ENCODE assay signal across 16 cellular contexts in genomic region chr1:16018749-16019515, GRCh38. TPM values are rescaled to one million over a fixed set of nuclear protein-coding genes. Genes with fewer than 3 reads are reported as not detected.
DNase-seq lines count a peak whose midpoint lies in the region; ATAC-seq and TF ChIP-seq lines count a peak whose summit lies in the region.
"Had no signal": no experiment of that assay in that cellular context is flagged by ENCODE, and none has a peak within 500 bp of the region (broad histone marks: within the 10 kb centered on the region; RNA-seq: fewer than 3 reads in every experiment).

No MANE protein-coding gene starts in this region.

- no peaks in the 10 kb centered on the region for H3K27me3 Mint-ChIP-seq in natural killer cell (ENCODE audit: low read depth in 2 of 2)

- H3K27ac ChIP-seq in duodenal mucosa (ENCODE audit: low read depth, low read length) (peak overlapping the region; percentile 36), mesodermal cell (ENCODE audit: low read depth, low read length, severe bottlenecking) (peak overlapping the region; percentile 93), stomach smooth muscle (ENCODE audit: low read length) (peak overlapping the region; percentile 98), foreskin keratinocyte (no peak overlapping the region)

- peak overlapping the region in 1 of 2 donors; percentile 33 for H3K9ac ChIP-seq in duodenal mucosa (ENCODE audit: low read depth in 1 of 2, low read length in 2 of 2)
- H3K9ac ChIP-seq in stomach smooth muscle (ENCODE audit: low read length in 2 of 2), result peak overlapping the region; percentile 85 to 95

- no peaks in the 10 kb centered on the region for H3K4me1 Mint-ChIP-seq in natural killer cell
- H3K4me1 Mint-ChIP-seq: activated naive CD8-positive, alpha-beta T cell treated with anti-CD3 and anti-CD28 coated beads, Interleukin-2, amount 10 ng/mL, durations not matched to agents 7 days and 5 days had no signal

- peaks cover 4% of the 10 kb centered on the region; the same call in 1 of the 2 replicates for H3K27me3 ChIP-seq in H7 (ENCODE audit: control insufficient read depth, insufficient read depth, low read length)
- no peaks in the 10 kb centered on the region for H3K27me3 ChIP-seq in duodenal mucosa (ENCODE audit: control insufficient read depth in 1 of 2, insufficient read depth in 2 of 2, low read length in 2 of 2)
- H3K27me3 ChIP-seq in stomach smooth muscle (ENCODE audit: control insufficient read depth in 1 of 2, insufficient read depth in 2 of 2, low read length in 2 of 2), result no peaks in the 10 kb centered on the region
- peaks cover 13% of the 10 kb centered on the region for H3K27me3 ChIP-seq in foreskin keratinocyte

- no peaks in the 10 kb centered on the region for H3K36me3 Mint-ChIP-seq in natural killer cell
- H3K36me3 Mint-ChIP-seq: activated naive CD8-positive, alpha-beta T cell treated with anti-CD3 and anti-CD28 coated beads, Interleukin-2, amount 10 ng/mL, durations not matched to agents 7 days and 5 days; CD14-positive monocyte had no signal

- 91 to 95% methylated on average over 15 to 20 of the region's 20 CpGs for WGBS in mesodermal cell (ENCODE audit: insufficient coverage in 2 of 2), 2 experiments

- intact Hi-C loops in natural killer cell (cut with micrococcal nuclease), result no loop called here

- H3K4me1 ChIP-seq in duodenal mucosa (ENCODE audit: control insufficient read depth in 1 of 2, insufficient read depth in 2 of 2, low read length in 2 of 2), result peaks cover 0 to 6% of the 10 kb centered on the region in 2 donors
- peaks cover 60% of the 10 kb centered on the region for H3K4me1 ChIP-seq in mesodermal cell (ENCODE audit: control insufficient read depth, insufficient read depth, low read length, poor library complexity, severe bottlenecking)
- peaks cover 83% of the 10 kb centered on the region for H3K4me1 ChIP-seq in stomach smooth muscle (ENCODE audit: control insufficient read depth, insufficient read depth, low read length)
- no peaks in the 10 kb centered on the region for H3K4me1 ChIP-seq in foreskin keratinocyte

- H3K4me3 Mint-ChIP-seq in natural killer cell, result no peak overlapping the region
- H3K4me3 Mint-ChIP-seq: activated naive CD8-positive, alpha-beta T cell treated with anti-CD3 and anti-CD28 coated beads, Interleukin-2, amount 10 ng/mL, durations not matched to agents 7 days and 5 days; CD14-positive monocyte had no signal

- no peaks in the 10 kb centered on the region for H3K9me3 Mint-ChIP-seq in natural killer cell
- H3K9me3 Mint-ChIP-seq: activated naive CD8-positive, alpha-beta T cell treated with anti-CD3 and anti-CD28 coated beads, Interleukin-2, amount 10 ng/mL, durations not matched to agents 7 days and 5 days; CD14-positive monocyte had no signal

- H3K36me3 ChIP-seq in H7 (replicated peaks; ENCODE audit: control insufficient read depth, insufficient read depth, low read length) (no peaks in the 10 kb centered on the region), duodenal mucosa (ENCODE audit: control insufficient read depth in 1 of 2, insufficient read depth in 2 of 2, low read length in 2 of 2) (no peaks in the 10 kb centered on the region), mesodermal cell (ENCODE audit: control insufficient read depth, insufficient read depth, low read length) (no peaks in the 10 kb centered on the region), stomach smooth muscle (ENCODE audit: control insufficient read depth in 2 of 2, insufficient read depth in 2 of 2, low read length in 2 of 2) (peaks cover 0 to 2% of the 10 kb centered on the region in 2 donors)

- TF ChIP-seq CTCF in foreskin keratinocyte (conservative IDR thresholded peaks at IDR 0.05) (no peak), natural killer cell (IDR thresholded peaks at IDR 0.05) (no peak)

- no peak overlapping the region for H3K27ac Mint-ChIP-seq in natural killer cell
- H3K27ac Mint-ChIP-seq: activated naive CD8-positive, alpha-beta T cell treated with anti-CD3 and anti-CD28 coated beads, Interleukin-2, amount 10 ng/mL, durations not matched to agents 7 days and 5 days had no signal

- no peak for ATAC-seq in foreskin keratinocyte
- ATAC-seq in natural killer cell, result no peak

- no peaks in the 10 kb centered on the region for H3K9me3 ChIP-seq in duodenal mucosa (ENCODE audit: control insufficient read depth in 1 of 2, low read length in 2 of 2)
- H3K9me3 ChIP-seq in mesodermal cell (ENCODE audit: control insufficient read depth, low read length), result no peaks in the 10 kb centered on the region
- H3K9me3 ChIP-seq in stomach smooth muscle (ENCODE audit: control insufficient read depth in 2 of 2, low read length in 2 of 2), result no peaks in the 10 kb centered on the region

- peak; percentile 48 for DNase-seq in H7
- DNase-seq in amygdala (lab: John Stamatoyannopoulos, UW), result no peak
- DNase-seq in foreskin keratinocyte, result no peak
- DNase-seq in natural killer cell, result no peak
- no peak for DNase-seq in SKM-1 treated with dmso at 0.1 percent for 144 hours (lab: John Stamatoyannopoulos, UW; ENCODE audit: unreplicated experiment)
- DNase-seq: activated CD8-positive, alpha-beta memory T cell treated with anti-CD3 and anti-CD28 coated beads for 24 hours; activated naive CD8-positive, alpha-beta T cell treated with anti-CD3 and anti-CD28 coated beads, Interleukin-2, amount 10 ng/mL, durations not matched to agents 7 days and 5 days; effector CD8-positive, alpha-beta T cell; hippocampal formation; MM.1S had no signal

- H3K4me3 ChIP-seq in H7 (ENCODE audit: insufficient read depth, low read depth, low read length), result no peak overlapping the region
- H3K4me3 ChIP-seq in duodenal mucosa (ENCODE audit: low read depth in 1 of 2, low read length in 2 of 2), result no peak overlapping the region
- no peak overlapping the region for H3K4me3 ChIP-seq in mesodermal cell (ENCODE audit: extremely low read depth, insufficient read depth, low read length, poor library complexity, severe bottlenecking)
- peak overlapping the region in 1 of 2 donors; percentile 84 for H3K4me3 ChIP-seq in stomach smooth muscle (ENCODE audit: low read length in 2 of 2)

RNA-seq across cellular contexts. Expression of gene HSPB7, which starts 1.1 kb away (rescaled TPM):
- 0.07 TPM in 1 of 2 replicates, not detected in the other for total RNA-seq in H7 (2014; rRNA removed; shearing (Covaris generic))
- polyA plus RNA-seq in mesodermal cell (2013, experiment 1 of 2), result 2.9 TPM
- polyA plus RNA-seq in mesodermal cell (2013, experiment 2 of 2), result 3.7 TPM
- total RNA-seq in foreskin keratinocyte, result not detected in 2 replicates
- polyA plus RNA-seq in foreskin keratinocyte, result not detected in 2 replicates
- total RNA-seq in natural killer cell, result not detected
- total RNA-seq: activated naive CD8-positive, alpha-beta T cell treated with anti-CD3 and anti-CD28 coated beads, Interleukin-2, amount 10 ng/mL, durations not matched to agents 7 days and 5 days; NCI-H460 had no signal
- polyA plus RNA-seq: CD14-positive monocyte had no signal

RNA-seq across cellular contexts. Expression of gene CLCNKA, which starts 2.9 kb away (rescaled TPM):
- total RNA-seq in H7 (2014; rRNA removed; shearing (Covaris generic)), result 0.10 and 0.85 TPM in 2 replicates
- 0.85 TPM for polyA plus RNA-seq in mesodermal cell (2013, experiment 1 of 2)
- polyA plus RNA-seq in mesodermal cell (2013, experiment 2 of 2), result 0.46 TPM
- total RNA-seq in foreskin keratinocyte (not detected in 2 replicates), natural killer cell (under 1 TPM in 2 of 3 donors, not detected in 1; 0.16 to 0.33 TPM)
- polyA plus RNA-seq in foreskin keratinocyte, result not detected in 2 replicates
- total RNA-seq: activated naive CD8-positive, alpha-beta T cell treated with anti-CD3 and anti-CD28 coated beads, Interleukin-2, amount 10 ng/mL, durations not matched to agents 7 days and 5 days; NCI-H460 had no signal
- polyA plus RNA-seq: CD14-positive monocyte had no signal

RNA-seq across cellular contexts. Expression of gene SRARP, which starts 14.9 kb away (rescaled TPM):
- 0.15 and 0.28 TPM in 2 replicates for total RNA-seq in H7 (2014; rRNA removed; shearing (Covaris generic))
- polyA plus RNA-seq in mesodermal cell (2013, experiment 1 of 2), result 0.44 TPM
- 0.61 TPM for polyA plus RNA-seq in mesodermal cell (2013, experiment 2 of 2)
- total RNA-seq in foreskin keratinocyte (not detected in 2 replicates), natural killer cell (not detected)
- not detected in 2 replicates for polyA plus RNA-seq in foreskin keratinocyte
- total RNA-seq: activated naive CD8-positive, alpha-beta T cell treated with anti-CD3 and anti-CD28 coated beads, Interleukin-2, amount 10 ng/mL, durations not matched to agents 7 days and 5 days; NCI-H460; RPMI7951 had no signal
- polyA plus RNA-seq: CD14-positive monocyte had no signal

RNA-seq across cellular contexts. Expression of gene CLCNKB, which starts 24.6 kb away (rescaled TPM):
- total RNA-seq in H7 (2014; rRNA removed; shearing (Covaris generic)), result 2.4 and 2.8 TPM in 2 replicates
- polyA plus RNA-seq in mesodermal cell (2013, experiment 1 of 2), result 1.8 TPM
- polyA plus RNA-seq in mesodermal cell (2013, experiment 2 of 2), result 2.5 TPM
- not detected in 2 replicates for total RNA-seq in foreskin keratinocyte
- not detected in 2 replicates for polyA plus RNA-seq in foreskin keratinocyte
- not detected for total RNA-seq in natural killer cell
- total RNA-seq: activated naive CD8-positive, alpha-beta T cell treated with anti-CD3 and anti-CD28 coated beads, Interleukin-2, amount 10 ng/mL, durations not matched to agents 7 days and 5 days; RPMI7951 had no signal
- polyA plus RNA-seq: CD14-positive monocyte had no signal

RNA-seq across cellular contexts. Expression of gene ZBTB17, which starts 43.0 kb away (rescaled TPM):
- 53.5 and 62.6 TPM in 2 replicates for total RNA-seq in H7 (2014; rRNA removed; shearing (Covaris generic))
- 27.9 TPM for polyA plus RNA-seq in mesodermal cell (2013, experiment 1 of 2)
- 21.7 TPM for polyA plus RNA-seq in mesodermal cell (2013, experiment 2 of 2)
- total RNA-seq in foreskin keratinocyte, result 29.7 and 29.8 TPM in 2 replicates
- polyA plus RNA-seq in foreskin keratinocyte, result 22.0 and 26.5 TPM in 2 replicates
- 100 to 1,000 TPM in 1 of 3 donors, 10 to 100 TPM in 2; 86.0 to 100 (median 86.9) TPM for total RNA-seq in natural killer cell
